8 cellular contexts compared by ENCODE assay signal in genomic region chr4:84966382-84967291, GRCh38. TPM values are rescaled to one million over a fixed set of nuclear protein-coding genes. Genes with fewer than 3 reads are reported as not detected.
DNase-seq lines count a peak whose midpoint lies in the region; ATAC-seq and TF ChIP-seq lines count a peak whose summit lies in the region.

Gene WDFY3 (minus strand): TSS chr4:84966690. CDS start chr4:84860591, 106,099 bp downstream.

- H3K36me3 ChIP-seq in urinary bladder (ENCODE audit: insufficient read depth): no peaks in the 10 kb centered on the region

- ATAC-seq in activated CD8-positive, alpha-beta memory T cell treated with anti-CD3 and anti-CD28 coated beads, Interleukin-2, amount 10 ng/mL, durations not matched to agents 7 days and 5 days: peak; percentile 47
- peak; percentile 43 for ATAC-seq in HG03175 (IDR thresholded peaks at IDR 0.05; ENCODE audit: unreplicated experiment)
- ATAC-seq in activated T-helper 17 cell treated with anti-CD3 and anti-CD28 coated beads, Interleukin-2, amount 50 U/mL, for 72 hours (replicated peaks): peak; percentile 82

- no peak within 1 kb of the TSS for H3K27ac Mint-ChIP-seq in activated CD8-positive, alpha-beta memory T cell treated with anti-CD3 and anti-CD28 coated beads, Interleukin-2, amount 10 ng/mL, durations not matched to agents 7 days and 5 days
- peak within 1 kb of the TSS; percentile 46 for H3K27ac Mint-ChIP-seq in activated T-helper 17 cell treated with anti-CD3 and anti-CD28 coated beads, Interleukin-2, amount 50 U/mL, for 72 hours

- H3K27ac ChIP-seq in urinary bladder (ENCODE audit: low read depth): peak within 1 kb of the TSS; percentile 96

- CTCF ChIA-PET in activated CD8-positive, alpha-beta memory T cell treated with anti-CD3 and anti-CD28 coated beads, Interleukin-2, amount 10 ng/mL, durations not matched to agents 7 days and 5 days (lab: Charles Lee): no interaction called here

- H3K36me3 Mint-ChIP-seq in activated CD8-positive, alpha-beta memory T cell treated with anti-CD3 and anti-CD28 coated beads, Interleukin-2, amount 10 ng/mL, durations not matched to agents 7 days and 5 days: peaks cover 2% of the 10 kb centered on the region
- H3K36me3 Mint-ChIP-seq in activated T-helper 17 cell treated with anti-CD3 and anti-CD28 coated beads, Interleukin-2, amount 50 U/mL, for 72 hours (ENCODE audit: low read depth): no peaks in the 10 kb centered on the region

- H3K4me3 Mint-ChIP-seq in activated CD8-positive, alpha-beta memory T cell treated with anti-CD3 and anti-CD28 coated beads, Interleukin-2, amount 10 ng/mL, durations not matched to agents 7 days and 5 days: peak within 1 kb of the TSS; percentile 70
- H3K4me3 Mint-ChIP-seq in activated T-helper 17 cell treated with anti-CD3 and anti-CD28 coated beads, Interleukin-2, amount 50 U/mL, for 72 hours: peak within 1 kb of the TSS; percentile 85

- no peak for TF ChIP-seq CTCF in foreskin fibroblast (IDR thresholded peaks at IDR 0.05; ENCODE audit: low read depth, low read length)

- WGBS in urinary bladder: under 1% methylated on average over 60 of the region's 60 CpGs

- no peaks in the 10 kb centered on the region for H3K9me3 Mint-ChIP-seq in activated CD8-positive, alpha-beta memory T cell treated with anti-CD3 and anti-CD28 coated beads, Interleukin-2, amount 10 ng/mL, durations not matched to agents 7 days and 5 days (ENCODE audit: low read depth)
- H3K9me3 Mint-ChIP-seq in activated T-helper 17 cell treated with anti-CD3 and anti-CD28 coated beads, Interleukin-2, amount 50 U/mL, for 72 hours: no peaks in the 10 kb centered on the region

- H3K4me3 ChIP-seq in foreskin fibroblast (ENCODE audit: low read depth in 1 of 2, low read length in 2 of 2): peak within 1 kb of the TSS; percentile 64 to 89
- H3K4me3 ChIP-seq in urinary bladder (ENCODE audit: low read depth, low read length): peak within 1 kb of the TSS; percentile 80

- peaks cover 2% of the 10 kb centered on the region for H3K4me1 ChIP-seq in urinary bladder (ENCODE audit: insufficient read depth)

- peaks cover 38% of the 10 kb centered on the region for H3K27me3 Mint-ChIP-seq in activated CD8-positive, alpha-beta memory T cell treated with anti-CD3 and anti-CD28 coated beads, Interleukin-2, amount 10 ng/mL, durations not matched to agents 7 days and 5 days
- H3K27me3 Mint-ChIP-seq in activated T-helper 17 cell treated with anti-CD3 and anti-CD28 coated beads, Interleukin-2, amount 50 U/mL, for 72 hours: peaks cover 27% of the 10 kb centered on the region

- no peak for DNase-seq in activated CD8-positive, alpha-beta memory T cell treated with anti-CD3 and anti-CD28 coated beads, Interleukin-2, amount 10 ng/mL, durations not matched to agents 7 days and 5 days
- DNase-seq in activated CD8-positive, alpha-beta memory T cell treated with anti-CD3 and anti-CD28 coated beads for 24 hours: no peak
- DNase-seq in NCI-H460 (ENCODE audit: extremely low read depth, low read depth): peak; percentile 78
- peak; percentile 91 to 97 for DNase-seq in foreskin fibroblast
- DNase-seq in myocyte (ENCODE audit: low read depth): peak; percentile 93

- H3K4me1 Mint-ChIP-seq in activated CD8-positive, alpha-beta memory T cell treated with anti-CD3 and anti-CD28 coated beads, Interleukin-2, amount 10 ng/mL, durations not matched to agents 7 days and 5 days: peaks cover 6% of the 10 kb centered on the region
- H3K4me1 Mint-ChIP-seq in activated T-helper 17 cell treated with anti-CD3 and anti-CD28 coated beads, Interleukin-2, amount 50 U/mL, for 72 hours: peaks cover 6% of the 10 kb centered on the region

RNA-seq across cellular contexts. Expression of gene WDFY3, which starts in this region (rescaled TPM):
- total RNA-seq in activated CD8-positive, alpha-beta memory T cell treated with anti-CD3 and anti-CD28 coated beads, Interleukin-2, amount 10 ng/mL, durations not matched to agents 7 days and 5 days: under 1 TPM; 0.09 to 0.66 TPM
- 25.7 and 31.8 TPM in 2 replicates for total RNA-seq in NCI-H460 (2014; rRNA removed; shearing (Covaris generic))
- 8.1 and 14.1 TPM in 2 replicates for polyA plus RNA-seq in NCI-H460 (2014; cell fraction: nucleus; rRNA removed)
- total RNA-seq in activated T-helper 17 cell treated with anti-CD3 and anti-CD28 coated beads, Interleukin-2, amount 50 U/mL, for 72 hours: 1 to 10 TPM; 2.1 to 2.3 TPM
- total RNA-seq in myocyte (46.3 and 69.6 TPM in 2 replicates), urinary bladder (174 TPM)
- 25.0 TPM for polyA plus RNA-seq in myocyte (2012)
- 20.6 TPM for polyA plus RNA-seq in urinary bladder

Comparison
In these comparisons a context has a peak if more than half of its experiments do, and no peak if none do; other contexts are left out.
1. Peak in ATAC-seq in activated CD8-positive, alpha-beta memory T cell treated with anti-CD3 and anti-CD28 coated beads, Interleukin-2, amount 10 ng/mL, durations not matched to agents 7 days and 5 days; RNA of the gene not detected or under 1 TPM.
2. DNase-seq: peak in NCI-H460 (single experiment), foreskin fibroblast (2 of 2) and myocyte (single experiment); none in activated CD8-positive, alpha-beta memory T cell treated with anti-CD3 and anti-CD28 coated beads, Interleukin-2, amount 10 ng/mL, durations not matched to agents 7 days and 5 days (single experiment) and activated CD8-positive, alpha-beta memory T cell treated with anti-CD3 and anti-CD28 coated beads for 24 hours (single experiment).
3. Peak in every context shown above with its lines, with median percentiles within 50 percentile points of each other: ATAC-seq.